8 cellular contexts compared by ENCODE assay signal in genomic region chr3:61250784-61251173, GRCh38. TPM values are rescaled to one million over a fixed set of nuclear protein-coding genes. Genes with fewer than 3 reads are reported as not detected.
DNase-seq lines count a peak whose midpoint lies in the region; ATAC-seq, FAIRE-seq and TF ChIP-seq lines count a peak whose summit lies in the region.

No MANE protein-coding gene starts in this region.

- H3K9ac ChIP-seq in HepG2 (ENCODE audit: insufficient read depth, low read depth, low read length), result peak overlapping the region; percentile 74

- H3K4me3 ChIP-seq in HepG2 (replicated peaks in 1 of 3; ENCODE audit: insufficient read depth in 1 of 3, low read depth in 2 of 3, low read length in 3 of 3), result peak overlapping the region; percentile 67 to 88 (median 76)

- no peak for TF ChIP-seq CTCF in HepG2 (CRISPR knock-in tag; IDR thresholded peaks at IDR 0.05)

- H4K20me1 ChIP-seq in HepG2 (ENCODE audit: insufficient read depth, low read length), result no peaks in the 10 kb centered on the region

- DNase-seq in NCI-H82 (lab: John Stamatoyannopoulos, UW) (peak; percentile 60), NCI-H82 treated with DMSO at 0.1 percent for 48 hours (lab: John Stamatoyannopoulos, UW; ENCODE audit: unreplicated experiment) (no peak), RPMI7951 (ENCODE audit: low read depth) (peak; percentile 40), HepG2 (ENCODE audit: low spot score) (peak; percentile 38), 8988T (no peak)
- peak; percentile 12 for DNase-seq in central memory CD4-positive, alpha-beta T cell

- no peaks in the 10 kb centered on the region for H3K9me3 ChIP-seq in HepG2 (ENCODE audit: low read length)

- intact Hi-C loops in HepG2 (cut with micrococcal nuclease; ENCODE audit: unreplicated experiment), result loop anchor here (5.0 to 10.0 kb wide), 4 partner anchors 122 to 493 kb away; no protein-coding TSS in a partner anchor

- H3K9me3 Mint-ChIP-seq in stimulated activated memory B cell treated with anti-CD40 and anti-IgM and Interleukin-4, amounts not matched to agents 10 μg/mL and 1 μg/mL and 100 μg/mL, for 72 hours, result no peaks in the 10 kb centered on the region

- TF ChIP-seq RAD21 in HepG2 (CRISPR knock-in tag; IDR thresholded peaks at IDR 0.05), result no peak

- 0% methylated on average over 3 of the region's 21 CpGs for WGBS in HepG2 (ENCODE audit: low lambda C conversion rate)

- peak overlapping the region; percentile 91 for H3K4me2 ChIP-seq in HepG2 (ENCODE audit: low read depth, low read length)

- peaks cover 19% of the 10 kb centered on the region for H3K27me3 Mint-ChIP-seq in stimulated activated memory B cell treated with anti-CD40 and anti-IgM and Interleukin-4, amounts not matched to agents 10 μg/mL and 1 μg/mL and 100 μg/mL, for 72 hours

- TF ChIP-seq POLR2A in HepG2 (IDR thresholded peaks at IDR 0.05; ENCODE audit: insufficient read depth in 1 of 2, low read depth in 2 of 2, low read length in 2 of 2), result no peak

- H3K36me3 Mint-ChIP-seq in stimulated activated memory B cell treated with anti-CD40 and anti-IgM and Interleukin-4, amounts not matched to agents 10 μg/mL and 1 μg/mL and 100 μg/mL, for 72 hours, result no peaks in the 10 kb centered on the region

- H3K4me1 ChIP-seq in HepG2 (ENCODE audit: insufficient read depth, low read length), result peaks cover 23% of the 10 kb centered on the region

- H3K79me2 ChIP-seq in HepG2 (ENCODE audit: insufficient read depth, low read length), result no peaks in the 10 kb centered on the region

- ATAC-seq in HepG2 (peak; percentile 63), HG02642 (IDR thresholded peaks at IDR 0.05; ENCODE audit: poor library complexity, unreplicated experiment) (no peak)
- ATAC-seq in stimulated activated memory B cell treated with anti-CD40 and anti-IgM and Interleukin-4, amounts not matched to agents 10 μg/mL and 1 μg/mL and 100 μg/mL, for 72 hours, result no peak

- CTCF ChIA-PET in HepG2 (lab: Yijun Ruan, JAX; ENCODE audit: low intra/inter-chr PET ratio, low total read pairs), result no interaction called here

- TF ChIP-seq EP300 in HepG2 (IDR thresholded peaks at IDR 0.05; ENCODE audit: low read depth in 2 of 2, low read length in 2 of 2) (no peak), HepG2 (CRISPR knock-in tag; IDR thresholded peaks at IDR 0.05; ENCODE audit: borderline replicate concordance) (no peak)

- peak overlapping the region; percentile 52 for H3K27ac ChIP-seq in HepG2 (ENCODE audit: extremely low read length, insufficient read depth, low read length)

- FAIRE-seq in HepG2 (lab: Jason Lieb, UNC), result no peak

- BruUV-seq in HepG2 (replicated peaks; lab: Mats Ljungman, UMichigan), result TSS peak; percentile 83

- H3K4me3 Mint-ChIP-seq in stimulated activated memory B cell treated with anti-CD40 and anti-IgM and Interleukin-4, amounts not matched to agents 10 μg/mL and 1 μg/mL and 100 μg/mL, for 72 hours, result peak overlapping the region; percentile 93

- in situ Hi-C loops in HepG2 (cut with HindIII; ENCODE audit: extremely low pct_ligation_motif_present, low pct_unique_long_range_greater_than_20kb), result no loop called here

- H3K27ac Mint-ChIP-seq in stimulated activated memory B cell treated with anti-CD40 and anti-IgM and Interleukin-4, amounts not matched to agents 10 μg/mL and 1 μg/mL and 100 μg/mL, for 72 hours, result peak overlapping the region; percentile 72

- no peak overlapping the region for H2AFZ ChIP-seq in HepG2 (ENCODE audit: low read length)

- no peaks in the 10 kb centered on the region for H3K36me3 ChIP-seq in HepG2 (replicated peaks in 1 of 2; ENCODE audit: control insufficient read depth in 1 of 2, insufficient read depth in 2 of 2, low read length in 2 of 2)

- peaks cover 20% of the 10 kb centered on the region for H3K4me1 Mint-ChIP-seq in stimulated activated memory B cell treated with anti-CD40 and anti-IgM and Interleukin-4, amounts not matched to agents 10 μg/mL and 1 μg/mL and 100 μg/mL, for 72 hours

- POLR2A ChIA-PET in HepG2 (lab: Yijun Ruan, JAX), result no interaction called here

- H3K27me3 ChIP-seq in HepG2 (ENCODE audit: control insufficient read depth in 1 of 2, insufficient read depth in 2 of 2, low read length in 2 of 2), result no peaks in the 10 kb centered on the region

TF ChIP-seq in HepG2, 621 proteins besides CTCF, POLR2A, EP300 and RAD21 (continues in another document):
- TF ChIP-seq HES4 (CRISPR knock-in tag; IDR thresholded peaks at IDR 0.05; ENCODE audit: borderline replicate concordance) (no peak), ZBTB20 (CRISPR knock-in tag; IDR thresholded peaks at IDR 0.05; ENCODE audit: borderline replicate concordance, low read depth) (no peak), BATF2 (CRISPR knock-in tag; IDR thresholded peaks at IDR 0.05) (0 out of 2 replicates have a peak, but pooled peaks have one; percentile 23), ZFP82 (CRISPR knock-in tag; IDR thresholded peaks at IDR 0.05; ENCODE audit: borderline replicate concordance) (no peak), ZNF251 (CRISPR knock-in tag; IDR thresholded peaks at IDR 0.05) (no peak), ZC3H13 (CRISPR knock-in tag; IDR thresholded peaks at IDR 0.05) (peak; percentile 50; the same call in 1 of the 2 replicates), ADNP (CRISPR knock-in tag; IDR thresholded peaks at IDR 0.05) (no peak), RELA (CRISPR knock-in tag; IDR thresholded peaks at IDR 0.05) (no peak), ZNF639 (CRISPR knock-in tag; conservative IDR thresholded peaks at IDR 0.05) (no peak), NFE2L1 (CRISPR knock-in tag; IDR thresholded peaks at IDR 0.05; ENCODE audit: borderline replicate concordance) (peak; percentile 63; the same call in 1 of the 2 replicates), KLF13 (CRISPR knock-in tag; IDR thresholded peaks at IDR 0.05) (0 out of 2 replicates have a peak, but pooled peaks have one; percentile 38), NONO (IDR thresholded peaks at IDR 0.05) (no peak), NONO (CRISPR knock-in tag; conservative IDR thresholded peaks at IDR 0.05) (peak; percentile 54; the same call in 1 of the 2 replicates)
- TF ChIP-seq, protein P1, sequence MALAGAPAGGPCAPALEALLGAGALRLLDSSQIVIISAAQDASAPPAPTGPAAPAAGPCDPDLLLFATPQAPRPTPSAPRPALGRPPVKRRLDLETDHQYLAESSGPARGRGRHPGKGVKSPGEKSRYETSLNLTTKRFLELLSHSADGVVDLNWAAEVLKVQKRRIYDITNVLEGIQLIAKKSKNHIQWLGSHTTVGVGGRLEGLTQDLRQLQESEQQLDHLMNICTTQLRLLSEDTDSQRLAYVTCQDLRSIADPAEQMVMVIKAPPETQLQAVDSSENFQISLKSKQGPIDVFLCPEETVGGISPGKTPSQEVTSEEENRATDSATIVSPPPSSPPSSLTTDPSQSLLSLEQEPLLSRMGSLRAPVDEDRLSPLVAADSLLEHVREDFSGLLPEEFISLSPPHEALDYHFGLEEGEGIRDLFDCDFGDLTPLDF (CRISPR knock-in tag; IDR thresholded peaks at IDR 0.05), result no peak

RNA-seq across cellular contexts. Expression of gene FHIT, which starts 0.5 kb away (rescaled TPM):
- 2.4 and 3.6 TPM in 2 replicates for total RNA-seq in RPMI7951 (2014; rRNA removed; shearing (Covaris generic))
- total RNA-seq in HepG2 (2016; rRNA removed; fragmentation: Illumina TruSeq; extraction: Trizol), result 4.0 and 4.1 TPM in 2 replicates
- total RNA-seq in HepG2 (2016; cell fraction: cytosol; rRNA removed; fragmentation: Illumina TruSeq; extraction: Trizol; ENCODE audit: low read depth), result 5.4 and 19.3 TPM in 2 replicates
- total RNA-seq in HepG2 (2016; cell fraction: insoluble cytoplasmic fraction; rRNA removed; fragmentation: Illumina TruSeq; extraction: Trizol), result 2.2 and 3.9 TPM in 2 replicates
- total RNA-seq in HepG2 (2016; cell fraction: membrane; rRNA removed; fragmentation: Illumina TruSeq; extraction: Trizol), result 1.4 and 5.6 TPM in 2 replicates
- 15.7 and 19.5 TPM in 2 replicates for total RNA-seq in HepG2 (2016; cell fraction: nucleus; rRNA removed; fragmentation: Illumina TruSeq; extraction: Trizol)
- 4.6 and 4.9 TPM in 2 replicates for polyA plus RNA-seq in HepG2 (2011; rRNA removed)
- 4.4 and 5.7 TPM in 2 replicates for polyA plus RNA-seq in HepG2 (2011; cell fraction: cytosol; rRNA removed)
- polyA plus RNA-seq in HepG2 (2011; cell fraction: nucleus; rRNA removed), result 7.3 and 9.8 TPM in 2 replicates
- polyA plus RNA-seq in HepG2 (2012), result 10.3 and 12.5 TPM in 2 replicates
- 2.2 and 4.2 TPM in 2 replicates for polyA plus RNA-seq in HepG2 (2016; cell fraction: cytosol; fragmentation: Illumina TruSeq; extraction: Trizol; ENCODE audit: low read depth)
- polyA plus RNA-seq in HepG2 (2016; cell fraction: insoluble cytoplasmic fraction; fragmentation: Illumina TruSeq; extraction: Trizol; ENCODE audit: low read depth), result 3.4 and 5.6 TPM in 2 replicates
- 2.0 and 3.1 TPM in 2 replicates for polyA plus RNA-seq in HepG2 (2016; cell fraction: membrane; fragmentation: Illumina TruSeq; extraction: Trizol; ENCODE audit: low read depth)
- 6.3 and 7.0 TPM in 2 replicates for polyA plus RNA-seq in HepG2 (2016; cell fraction: nucleus; fragmentation: Illumina TruSeq; extraction: Trizol; ENCODE audit: insufficient read depth, low read depth)
- 5.6 TPM in 1 of 2 replicates, not detected in the other for polyA minus RNA-seq in HepG2 (2011; rRNA and poly(A)+ RNA removed; ENCODE audit: low replicate concordance)
- 4.3 and 21.2 TPM in 2 replicates for polyA minus RNA-seq in HepG2 (2011; cell fraction: cytosol; rRNA and poly(A)+ RNA removed)
- 48.7 and 63.5 TPM in 2 replicates for polyA minus RNA-seq in HepG2 (2011; cell fraction: nucleus; rRNA and poly(A)+ RNA removed)

Comparison
In these comparisons a context has a peak if more than half of its experiments do, and no peak if none do; other contexts are left out.
1. DNase-seq: peak in NCI-H82 (single experiment), RPMI7951 (single experiment), central memory CD4-positive, alpha-beta T cell (single experiment) and HepG2 (single experiment); none in NCI-H82 treated with DMSO at 0.1 percent for 48 hours (single experiment) and 8988T (single experiment).